Comparison of ENCODE assay signal across 1 cellular context in genomic region chr12:91920276-91920675, GRCh38.
TF ChIP-seq lines count a peak whose summit lies in the region.

No MANE protein-coding gene starts in this region.

TF ChIP-seq in K562, 482 proteins besides CTCF, POLR2A, EP300 and RAD21 (continued from another document and continues in another):
- no peak for TF ChIP-seq AFF4 (CRISPR knock-in tag; IDR thresholded peaks at IDR 0.05)
- no peak for TF ChIP-seq ZNF324 (CRISPR knock-in tag; IDR thresholded peaks at IDR 0.05)
- TF ChIP-seq GATAD2A (IDR thresholded peaks at IDR 0.05): no peak
- TF ChIP-seq TOE1 (IDR thresholded peaks at IDR 0.05; ENCODE audit: borderline replicate concordance): no peak
- no peak for TF ChIP-seq TOE1 (CRISPR knock-in tag; IDR thresholded peaks at IDR 0.05; ENCODE audit: borderline replicate concordance, low read depth)
- no peak for TF ChIP-seq ZBTB12 (CRISPR knock-in tag; IDR thresholded peaks at IDR 0.05)
- TF ChIP-seq LEF1 (IDR thresholded peaks at IDR 0.05): peak; percentile 30; the same call in 1 of the 2 replicates
- no peak for TF ChIP-seq NFRKB (IDR thresholded peaks at IDR 0.05; ENCODE audit: low read depth)
- TF ChIP-seq MAX (CRISPR knock-in tag; IDR thresholded peaks at IDR 0.05): no peak
- TF ChIP-seq ATF2 (CRISPR knock-in tag; IDR thresholded peaks at IDR 0.05): no peak
- no peak for TF ChIP-seq HNRNPL (IDR thresholded peaks at IDR 0.05; ENCODE audit: low read depth, low read length)
- no peak for TF ChIP-seq MNT (conservative IDR thresholded peaks at IDR 0.05)
- peak; percentile 62; the same call in 1 of the 2 replicates for TF ChIP-seq SMARCA4 (IDR thresholded peaks at IDR 0.05)
- no peak for TF ChIP-seq PML (IDR thresholded peaks at IDR 0.05; ENCODE audit: low read length)
- peak; percentile 84 for TF ChIP-seq FOSL1 (tag; conservative IDR thresholded peaks at IDR 0.05)
- TF ChIP-seq ZNF121 (CRISPR knock-in tag; conservative IDR thresholded peaks at IDR 0.05): no peak
- peak; percentile 48; the same call in 1 of the 2 replicates for TF ChIP-seq SMARCE1 (IDR thresholded peaks at IDR 0.05)
- TF ChIP-seq ZNF3 (CRISPR knock-in tag; IDR thresholded peaks at IDR 0.05): no peak
- no peak for TF ChIP-seq POLR2H (tag; IDR thresholded peaks at IDR 0.05; ENCODE audit: low read depth)
- no peak for TF ChIP-seq BCOR (IDR thresholded peaks at IDR 0.05)
- peak; percentile 97 for TF ChIP-seq MEIS2 (IDR thresholded peaks at IDR 0.05; ENCODE audit: partially characterized antibody)
- TF ChIP-seq ESRRB (CRISPR knock-in tag; IDR thresholded peaks at IDR 0.05; ENCODE audit: borderline replicate concordance): no peak
- TF ChIP-seq CCNT2 (IDR thresholded peaks at IDR 0.05; ENCODE audit: borderline replicate concordance, extremely low read depth, insufficient read length, low read depth, low read length): peak; percentile 31
- TF ChIP-seq BHLHE40 (IDR thresholded peaks at IDR 0.05; ENCODE audit: low read length): peak; percentile 67
- no peak for TF ChIP-seq ZC3H11A (IDR thresholded peaks at IDR 0.05; ENCODE audit: low read depth, low read length)
- TF ChIP-seq CBX2 (IDR thresholded peaks at IDR 0.05; ENCODE audit: insufficient read depth, low read length, poor library complexity, severe bottlenecking): no peak
- TF ChIP-seq NBN (IDR thresholded peaks at IDR 0.05; ENCODE audit: low read depth): no peak
- no peak for TF ChIP-seq ZNF518B (CRISPR knock-in tag; IDR thresholded peaks at IDR 0.05)
- TF ChIP-seq ZNF639 (CRISPR knock-in tag; conservative IDR thresholded peaks at IDR 0.05 in 1 of 2, IDR thresholded peaks at IDR 0.05 in 1 of 2): no peak
- TF ChIP-seq SRSF1 (IDR thresholded peaks at IDR 0.05; ENCODE audit: low read depth, low read length): no peak
- TF ChIP-seq HES1 (IDR thresholded peaks at IDR 0.05; ENCODE audit: low read depth): 0 out of 2 replicates have a peak, but pooled peaks have one; percentile 48
- no peak for TF ChIP-seq CBFB (CRISPR knock-in tag; IDR thresholded peaks at IDR 0.05)
- peak; percentile 85 for TF ChIP-seq JUND (IDR thresholded peaks at IDR 0.05; ENCODE audit: borderline replicate concordance, low read depth, low read length)
- peak; percentile 67; the same call in 1 of the 3 replicates for TF ChIP-seq JUND (tag; IDR thresholded peaks at IDR 0.05; ENCODE audit: borderline replicate concordance, low read depth, low read length)
- TF ChIP-seq ZKSCAN8 (CRISPR knock-in tag; IDR thresholded peaks at IDR 0.05): no peak
- TF ChIP-seq POU5F1 (IDR thresholded peaks at IDR 0.05; ENCODE audit: borderline replicate concordance, low read depth, low read length, partially characterized antibody): no peak
- no peak for TF ChIP-seq ETV1 (tag; conservative IDR thresholded peaks at IDR 0.05; ENCODE audit: low read depth)
- no peak for TF ChIP-seq RBM39 (optimal IDR thresholded peaks at IDR 0.05; ENCODE audit: low read depth, low read length)
- TF ChIP-seq ARNT (IDR thresholded peaks at IDR 0.05): no peak
- peak; percentile 62; the same call in 1 of the 2 replicates for TF ChIP-seq JUN (IDR thresholded peaks at IDR 0.05; ENCODE audit: borderline replicate concordance, low read depth, low read length)
- TF ChIP-seq JUN (CRISPR knock-in tag; IDR thresholded peaks at IDR 0.05; ENCODE audit: borderline replicate concordance): no peak
- TF ChIP-seq SNAPC5 (CRISPR knock-in tag; IDR thresholded peaks at IDR 0.05): no peak
- no peak for TF ChIP-seq PHTF2 (CRISPR knock-in tag; IDR thresholded peaks at IDR 0.05)
- TF ChIP-seq CBX3 (IDR thresholded peaks at IDR 0.05; ENCODE audit: borderline replicate concordance in 1 of 2, low read length in 2 of 2): no peak
- TF ChIP-seq MECOM (CRISPR knock-in tag; IDR thresholded peaks at IDR 0.05): no peak
- TF ChIP-seq BCLAF1 (IDR thresholded peaks at IDR 0.05; ENCODE audit: borderline replicate concordance in 1 of 2, control insufficient read depth in 1 of 2, low read depth in 2 of 2, low read length in 1 of 2): no peak
- TF ChIP-seq ETV6 (IDR thresholded peaks at IDR 0.05; ENCODE audit: borderline replicate concordance in 1 of 2, low read depth in 2 of 2, low read length in 1 of 2): no peak
- TF ChIP-seq ETV6 (CRISPR knock-in tag; IDR thresholded peaks at IDR 0.05; ENCODE audit: borderline replicate concordance): no peak
- TF ChIP-seq CEBPB (tag; IDR thresholded peaks at IDR 0.05): peak; percentile 65
- TF ChIP-seq ASH1L (IDR thresholded peaks at IDR 0.05; ENCODE audit: borderline replicate concordance, low read depth, partially characterized antibody): no peak
- TF ChIP-seq CEBPG (CRISPR knock-in tag; IDR thresholded peaks at IDR 0.05): no peak
- peak; percentile 22 to 43; a peak in 2 of 4 replicates for TF ChIP-seq CEBPG (tag; conservative IDR thresholded peaks at IDR 0.05 in 1 of 2, IDR thresholded peaks at IDR 0.05 in 1 of 2)
- no peak for TF ChIP-seq FOXA1 (IDR thresholded peaks at IDR 0.05; ENCODE audit: borderline replicate concordance)
- no peak for TF ChIP-seq ZNF507 (tag; conservative IDR thresholded peaks at IDR 0.05)
- TF ChIP-seq SUPT5H (IDR thresholded peaks at IDR 0.05): no peak
